In the genomic region with DNA sequence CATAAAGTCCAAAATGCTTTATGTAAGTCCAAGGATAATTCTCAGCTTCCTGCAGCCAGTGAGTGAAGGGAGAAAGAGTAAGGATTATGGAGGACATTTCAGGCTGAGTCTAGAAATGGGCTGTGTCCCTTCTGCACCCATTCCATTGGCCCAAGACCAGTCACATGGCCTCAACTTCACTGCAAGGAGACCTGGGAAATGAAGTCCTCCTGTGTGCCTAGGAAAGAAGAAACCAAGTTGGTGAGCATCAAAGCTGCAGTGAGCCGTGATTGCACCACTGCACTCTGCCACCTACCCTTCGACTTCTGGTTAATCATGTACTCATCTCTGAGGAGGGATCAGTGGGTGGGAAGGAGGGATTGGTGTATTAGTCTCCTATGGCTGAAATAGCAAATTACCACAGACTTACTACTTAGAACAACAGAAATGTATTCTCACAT, we compare ENCODE assay signal across 8 cellular contexts. TPM values are rescaled to one million over a fixed set of nuclear protein-coding genes. Genes with fewer than 3 reads are reported as not detected.
DNase-seq lines count a peak whose midpoint lies in the region; ATAC-seq, FAIRE-seq and TF ChIP-seq lines count a peak whose summit lies in the region.

No MANE protein-coding gene starts in this region.

- H3K27me3 ChIP-seq in A673 (replicated peaks; ENCODE audit: insufficient read depth, low read depth, low read length, poor library complexity) (no peaks in the 10 kb centered on the region), SK-N-SH (ENCODE audit: insufficient read depth) (no peaks in the 10 kb centered on the region)

- no peak for FAIRE-seq in D721Med (lab: Jason Lieb, UNC)

- H3K4me1 ChIP-seq in A673 (ENCODE audit: insufficient read depth, low read length, poor library complexity, severe bottlenecking), result no peaks in the 10 kb centered on the region
- H3K4me1 ChIP-seq in SK-N-SH (ENCODE audit: control insufficient read depth in 1 of 2, insufficient read depth in 2 of 2, low read depth in 1 of 2, low read length in 1 of 2), result no peaks in the 10 kb centered on the region

- no peak overlapping the region for H2AFZ ChIP-seq in SK-N-SH (ENCODE audit: low read depth)

- WGBS in SK-N-SH (ENCODE audit: low lambda C conversion rate), result 31% methylated on average over 2 of the region's 2 CpGs

- H3K36me3 ChIP-seq in A673 (ENCODE audit: insufficient read depth, low read length, poor library complexity, severe bottlenecking), result no peaks in the 10 kb centered on the region
- peaks cover 0 to 22% of the 10 kb centered on the region in 2 experiments for H3K36me3 ChIP-seq in SK-N-SH (replicated peaks in 1 of 2; ENCODE audit: control insufficient read depth in 1 of 2, insufficient read depth in 2 of 2, low read length in 1 of 2)

- H3K9ac ChIP-seq in SK-N-SH, result no peak overlapping the region

- TF ChIP-seq EP300 in SK-N-SH (IDR thresholded peaks at IDR 0.05; ENCODE audit: borderline replicate concordance in 1 of 2, low read depth in 1 of 2, low read length in 1 of 2), result no peak

- H3K4me3 ChIP-seq in A673 (ENCODE audit: low read depth, low read length, poor library complexity, severe bottlenecking) (no peak overlapping the region), SK-N-SH (ENCODE audit: low read depth in 2 of 2, low read length in 1 of 2) (no peak overlapping the region)

- H3K79me2 ChIP-seq in SK-N-SH (ENCODE audit: insufficient read depth), result no peaks in the 10 kb centered on the region

- H3K9me2 ChIP-seq in SK-N-SH, result no peaks in the 10 kb centered on the region

- POLR2A ChIA-PET in A673 (lab: Charles Lee; ENCODE audit: low non-redundant PET) (interaction anchor here (0.6 kb wide), 1 partner anchor 604 kb away, joined by 4 read pairs; no protein-coding TSS in a partner anchor), SK-N-SH (lab: Yijun Ruan, JAX) (no interaction called here)

- H3K27ac ChIP-seq in A673 (ENCODE audit: low read depth, low read length, poor library complexity, severe bottlenecking) (no peak overlapping the region), SK-N-SH (ENCODE audit: low read depth in 2 of 2, low read length in 1 of 2) (no peak overlapping the region)

- H3K4me2 ChIP-seq in SK-N-SH, result no peak overlapping the region

- CTCF ChIA-PET in A673 (lab: Charles Lee), result no interaction called here
- CTCF ChIA-PET in SK-N-SH (lab: Yijun Ruan, JAX), result interaction anchor here (0.9 to 1.2 kb wide), 3 partner anchors 11 to 133 kb away, joined by 3 to 5 read pairs (median 4); no protein-coding TSS in a partner anchor

- ATAC-seq in GM18868 (IDR thresholded peaks at IDR 0.05; ENCODE audit: unreplicated experiment), result peak; percentile 36

- no peak for TF ChIP-seq RAD21 in SK-N-SH (IDR thresholded peaks at IDR 0.05; ENCODE audit: low read length)

- H4K20me1 ChIP-seq in SK-N-SH (ENCODE audit: insufficient read depth), result no peaks in the 10 kb centered on the region

- no peak for TF ChIP-seq CTCF in A673 (conservative IDR thresholded peaks at IDR 0.05; ENCODE audit: low read depth, low read length)
- no peak for TF ChIP-seq CTCF in SK-N-SH (IDR thresholded peaks at IDR 0.05)
- no peak for TF ChIP-seq CTCF in D721Med (IDR thresholded peaks at IDR 0.05; ENCODE audit: insufficient read depth, missing control alignments)

- H3K9me3 ChIP-seq in A673 (ENCODE audit: low read depth, low read length, poor library complexity, severe bottlenecking), result no peaks in the 10 kb centered on the region
- H3K9me3 ChIP-seq in SK-N-SH, result no peaks in the 10 kb centered on the region

- intact Hi-C loops in A673 (cut with micrococcal nuclease; ENCODE audit: unreplicated experiment), result no loop called here

- peaks cover 2% of the 10 kb centered on the region for H3F3A ChIP-seq in SK-N-SH (replicated peaks; ENCODE audit: insufficient read depth)

- DNase-seq in A673 (ENCODE audit: low spot score), result peak; percentile 79
- peak; percentile 43 for DNase-seq in HPDE6-E6E7 (ENCODE audit: extremely low spot score)
- DNase-seq in SK-N-SH, result peak; percentile 63
- DNase-seq in activated naive CD8-positive, alpha-beta T cell treated with anti-CD3 and anti-CD28 coated beads, Interleukin-2, amount 50 U/mL, for 16 hours (ENCODE audit: low read depth, low spot score), result peak; percentile 14
- DNase-seq in hippocampal formation (lab: John Stamatoyannopoulos, UW), result peak; percentile 17 to 53
- DNase-seq in stimulated activated CD4-positive, alpha-beta T cell treated with anti-CD3 and anti-CD28 coated beads, TNF-alpha, amount 100 ng/mL, for 4 hours (ENCODE audit: low read depth in 3 of 3), result peak in 2 of 3 experiments; percentile 28 to 45
- no peak for DNase-seq in D721Med (ENCODE audit: insufficient read length, low spot score)

- BruUV-seq in A673 (replicated peaks; lab: Mats Ljungman, UMichigan), result no TSS peak

TF ChIP-seq in SK-N-SH, 30 proteins besides CTCF, POLR2A, EP300 and RAD21:
- no peak for TF ChIP-seq SIN3A (IDR thresholded peaks at IDR 0.05; ENCODE audit: borderline replicate concordance, low read depth, low read length)
- TF ChIP-seq, protein P1, sequence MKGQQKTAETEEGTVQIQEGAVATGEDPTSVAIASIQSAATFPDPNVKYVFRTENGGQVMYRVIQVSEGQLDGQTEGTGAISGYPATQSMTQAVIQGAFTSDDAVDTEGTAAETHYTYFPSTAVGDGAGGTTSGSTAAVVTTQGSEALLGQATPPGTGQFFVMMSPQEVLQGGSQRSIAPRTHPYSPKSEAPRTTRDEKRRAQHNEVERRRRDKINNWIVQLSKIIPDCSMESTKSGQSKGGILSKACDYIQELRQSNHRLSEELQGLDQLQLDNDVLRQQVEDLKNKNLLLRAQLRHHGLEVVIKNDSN (IDR thresholded peaks at IDR 0.05; ENCODE audit: borderline replicate concordance, low read depth), result peak; percentile 94
- TF ChIP-seq, protein P2, sequence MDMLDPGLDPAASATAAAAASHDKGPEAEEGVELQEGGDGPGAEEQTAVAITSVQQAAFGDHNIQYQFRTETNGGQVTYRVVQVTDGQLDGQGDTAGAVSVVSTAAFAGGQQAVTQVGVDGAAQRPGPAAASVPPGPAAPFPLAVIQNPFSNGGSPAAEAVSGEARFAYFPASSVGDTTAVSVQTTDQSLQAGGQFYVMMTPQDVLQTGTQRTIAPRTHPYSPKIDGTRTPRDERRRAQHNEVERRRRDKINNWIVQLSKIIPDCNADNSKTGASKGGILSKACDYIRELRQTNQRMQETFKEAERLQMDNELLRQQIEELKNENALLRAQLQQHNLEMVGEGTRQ (IDR thresholded peaks at IDR 0.05; ENCODE audit: borderline replicate concordance, low read depth, low read length), result peak; percentile 49; the same call in 1 of the 2 replicates
- TF ChIP-seq, protein P3, sequence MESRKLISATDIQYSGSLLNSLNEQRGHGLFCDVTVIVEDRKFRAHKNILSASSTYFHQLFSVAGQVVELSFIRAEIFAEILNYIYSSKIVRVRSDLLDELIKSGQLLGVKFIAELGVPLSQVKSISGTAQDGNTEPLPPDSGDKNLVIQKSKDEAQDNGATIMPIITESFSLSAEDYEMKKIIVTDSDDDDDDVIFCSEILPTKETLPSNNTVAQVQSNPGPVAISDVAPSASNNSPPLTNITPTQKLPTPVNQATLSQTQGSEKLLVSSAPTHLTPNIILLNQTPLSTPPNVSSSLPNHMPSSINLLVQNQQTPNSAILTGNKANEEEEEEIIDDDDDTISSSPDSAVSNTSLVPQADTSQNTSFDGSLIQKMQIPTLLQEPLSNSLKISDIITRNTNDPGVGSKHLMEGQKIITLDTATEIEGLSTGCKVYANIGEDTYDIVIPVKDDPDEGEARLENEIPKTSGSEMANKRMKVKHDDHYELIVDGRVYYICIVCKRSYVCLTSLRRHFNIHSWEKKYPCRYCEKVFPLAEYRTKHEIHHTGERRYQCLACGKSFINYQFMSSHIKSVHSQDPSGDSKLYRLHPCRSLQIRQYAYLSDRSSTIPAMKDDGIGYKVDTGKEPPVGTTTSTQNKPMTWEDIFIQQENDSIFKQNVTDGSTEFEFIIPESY (IDR thresholded peaks at IDR 0.05; ENCODE audit: borderline replicate concordance, low read depth), result no peak

RNA-seq across cellular contexts. Expression of a gene that starts 3.6 kb away (rescaled TPM):
- total RNA-seq in A673 (2021), result not detected in 2 replicates
- not detected in 2 replicates for polyA plus RNA-seq in SK-N-SH (2012; rRNA removed)
- polyA plus RNA-seq in SK-N-SH (2012; cell fraction: cytosol; rRNA removed), result not detected in 2 replicates
- 0.50 TPM in 1 of 2 replicates, not detected in the other for polyA plus RNA-seq in SK-N-SH (2012; cell fraction: nucleus; rRNA removed)

RNA-seq across cellular contexts. Expression of a gene that starts 6.6 kb away (rescaled TPM):
- 3.7 and 4.4 TPM in 2 replicates for total RNA-seq in A673 (2021)
- polyA plus RNA-seq in SK-N-SH (2012; rRNA removed), result 0.33 and 0.80 TPM in 2 replicates
- 0.20 and 0.41 TPM in 2 replicates for polyA plus RNA-seq in SK-N-SH (2012; cell fraction: cytosol; rRNA removed)
- polyA plus RNA-seq in SK-N-SH (2012; cell fraction: nucleus; rRNA removed), result 2.7 and 6.3 TPM in 2 replicates

RNA-seq across cellular contexts. Expression of a gene that starts 30.6 kb away (rescaled TPM):
- total RNA-seq in A673 (2021), result 121 and 125 TPM in 2 replicates
- polyA plus RNA-seq in SK-N-SH (2012; rRNA removed), result 24.7 and 27.9 TPM in 2 replicates
- polyA plus RNA-seq in SK-N-SH (2012; cell fraction: cytosol; rRNA removed), result 17.4 and 22.3 TPM in 2 replicates
- 32.3 and 39.7 TPM in 2 replicates for polyA plus RNA-seq in SK-N-SH (2012; cell fraction: nucleus; rRNA removed)

RNA-seq across cellular contexts. Expression of a gene that starts 32.0 kb away (rescaled TPM):
- total RNA-seq in A673 (2021), result 1.2 and 1.6 TPM in 2 replicates
- 0.36 and 0.47 TPM in 2 replicates for polyA plus RNA-seq in SK-N-SH (2012; rRNA removed)
- 0.26 and 0.40 TPM in 2 replicates for polyA plus RNA-seq in SK-N-SH (2012; cell fraction: cytosol; rRNA removed)
- polyA plus RNA-seq in SK-N-SH (2012; cell fraction: nucleus; rRNA removed), result 0.55 and 0.82 TPM in 2 replicates

RNA-seq across cellular contexts. Expression of a gene that starts 56.4 kb away (rescaled TPM):
- 0.37 TPM in 1 of 2 replicates, not detected in the other for total RNA-seq in A673 (2021)
- polyA plus RNA-seq in SK-N-SH (2012; rRNA removed), result 0.03 and 0.20 TPM in 2 replicates
- polyA plus RNA-seq in SK-N-SH (2012; cell fraction: cytosol; rRNA removed), result 0.06 and 0.08 TPM in 2 replicates
- 0.42 and 0.52 TPM in 2 replicates for polyA plus RNA-seq in SK-N-SH (2012; cell fraction: nucleus; rRNA removed)
